Comparison of ENCODE assay signal across 1 cellular context in genomic region chr4:17577660-17578481, GRCh38.
A peak's percentile ranks its signal among the peaks of the same experiment; 100 is the strongest.
TF ChIP-seq lines count a peak whose summit lies in the region.

No MANE protein-coding gene starts in this region.

TF ChIP-seq in IMR-90, 13 proteins besides CTCF, POLR2A, EP300 and RAD21:
- TF ChIP-seq MAZ (IDR thresholded peaks at IDR 0.05; ENCODE audit: borderline replicate concordance, low read depth, low read length) (no peak), CHD1 (IDR thresholded peaks at IDR 0.05; ENCODE audit: low read depth, low read length) (no peak), MXI1 (IDR thresholded peaks at IDR 0.05; ENCODE audit: borderline replicate concordance, low read depth, low read length) (peak; percentile 37; the same call in 1 of the 2 replicates), MAFK (IDR thresholded peaks at IDR 0.05; ENCODE audit: low read depth, low read length) (no peak), RFX5 (IDR thresholded peaks at IDR 0.05; ENCODE audit: low read depth, low read length) (no peak)
